9 cellular contexts compared by ENCODE assay signal in genomic region chr1:169529068-169529642, GRCh38. TPM values are rescaled to one million over a fixed set of nuclear protein-coding genes. Genes with fewer than 3 reads are reported as not detected.
DNase-seq lines count a peak whose midpoint lies in the region; ATAC-seq and TF ChIP-seq lines count a peak whose summit lies in the region.
"Had no signal": no experiment of that assay in that cellular context is flagged by ENCODE, and none has a peak within 500 bp of the region (broad histone marks: within the 10 kb centered on the region; RNA-seq: fewer than 3 reads in every experiment).

No MANE protein-coding gene starts in this region.

- TF ChIP-seq CTCF in epithelial cell of proximal tubule (conservative IDR thresholded peaks at IDR 0.05; ENCODE audit: low read depth, low read length): no peak
- TF ChIP-seq CTCF in retinal pigment epithelial cell (conservative IDR thresholded peaks at IDR 0.05; ENCODE audit: low read depth, low read length): no peak

- no peaks in the 10 kb centered on the region for H3K36me3 ChIP-seq in H7 (replicated peaks; ENCODE audit: control insufficient read depth, insufficient read depth, low read length)

- DNase-seq in H7: peak; percentile 19
- DNase-seq in NCI-H510A (lab: John Stamatoyannopoulos, UW): peak; percentile 50
- DNase-seq in epithelial cell of proximal tubule (ENCODE audit: low read depth): peak; percentile 56
- peak; percentile 52 for DNase-seq in retinal pigment epithelial cell (ENCODE audit: low read depth)
- no peak for DNase-seq in GOT3 (lab: John Stamatoyannopoulos, UW)
- DNase-seq: KBM-7 had no signal

- H3K27me3 ChIP-seq in H7 (ENCODE audit: control insufficient read depth, insufficient read depth, low read length): no peaks in the 10 kb centered on the region

- no peak overlapping the region for H3K4me3 ChIP-seq in H7 (ENCODE audit: insufficient read depth, low read depth, low read length)
- no peak overlapping the region for H3K4me3 ChIP-seq in epithelial cell of proximal tubule (ENCODE audit: low read depth, low read length)
- H3K4me3 ChIP-seq in retinal pigment epithelial cell (ENCODE audit: low read length): no peak overlapping the region

- ATAC-seq in GM18873 (IDR thresholded peaks at IDR 0.05; ENCODE audit: low FRiP score, unreplicated experiment) (no peak), GM21717 (IDR thresholded peaks at IDR 0.05; ENCODE audit: unreplicated experiment) (no peak), GM19467 (IDR thresholded peaks at IDR 0.05; ENCODE audit: unreplicated experiment) (no peak)

RNA-seq across cellular contexts. Expression of gene SLC19A2, which starts 43.4 kb away (rescaled TPM):
- 28.9 and 34.8 TPM in 2 replicates for total RNA-seq in H7 (2014; rRNA removed; shearing (Covaris generic))
- total RNA-seq in epithelial cell of proximal tubule: 12.3 and 20.3 TPM in 2 replicates

RNA-seq across cellular contexts. Expression of gene F5, which starts 57.1 kb away (rescaled TPM):
- not detected in 2 replicates for total RNA-seq in H7 (2014; rRNA removed; shearing (Covaris generic))
- total RNA-seq in epithelial cell of proximal tubule: not detected in 2 replicates
